ENCODE assay signal across 8 cellular contexts in genomic region chr3:169966086-169966950, GRCh38. TPM values are rescaled to one million over a fixed set of nuclear protein-coding genes. Genes with fewer than 3 reads are reported as not detected.
DNase-seq lines count a peak whose midpoint lies in the region; ATAC-seq and TF ChIP-seq lines count a peak whose summit lies in the region.

A gene with protein sequence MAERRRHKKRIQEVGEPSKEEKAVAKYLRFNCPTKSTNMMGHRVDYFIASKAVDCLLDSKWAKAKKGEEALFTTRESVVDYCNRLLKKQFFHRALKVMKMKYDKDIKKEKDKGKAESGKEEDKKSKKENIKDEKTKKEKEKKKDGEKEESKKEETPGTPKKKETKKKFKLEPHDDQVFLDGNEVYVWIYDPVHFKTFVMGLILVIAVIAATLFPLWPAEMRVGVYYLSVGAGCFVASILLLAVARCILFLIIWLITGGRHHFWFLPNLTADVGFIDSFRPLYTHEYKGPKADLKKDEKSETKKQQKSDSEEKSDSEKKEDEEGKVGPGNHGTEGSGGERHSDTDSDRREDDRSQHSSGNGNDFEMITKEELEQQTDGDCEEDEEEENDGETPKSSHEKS (plus strand): TSS chr3:169966807. CDS start chr3:169966823, 16 bp downstream.

- H3K27me3 ChIP-seq in testis: no peaks in the 10 kb centered on the region

- CTCF ChIA-PET in GM10248 (lab: Yijun Ruan, JAX): interaction anchor here (0.8 to 5.8 kb wide), 19 partner anchors 10 to 204 kb away, joined by 3 to 38 read pairs (median 5); no protein-coding TSS in a partner anchor

- H3K4me3 ChIP-seq in NB4 (ENCODE audit: low read depth, low read length) (peak within 1 kb of the TSS; percentile 91), SK-N-MC (peak within 1 kb of the TSS; percentile 81), testis (peak within 1 kb of the TSS; percentile 72 to 99)

- 6 to 14% methylated on average over 25 to 42 of the region's 47 CpGs for whole genome bisulfite sequencing in testis, 2 donors

- ATAC-seq in HG02571 (IDR thresholded peaks at IDR 0.05; ENCODE audit: unreplicated experiment) (peak; percentile 89), omental fat pad (ENCODE audit: low FRiP score) (peak; percentile 92)

- H3K36me3 ChIP-seq in SK-N-MC (ENCODE audit: insufficient read depth, low read length) (peaks cover 26% of the 10 kb centered on the region), testis (ENCODE audit: low read depth, missing control alignments) (no peaks in the 10 kb centered on the region)

- no peaks in the 10 kb centered on the region for H3K9me3 ChIP-seq in SK-N-MC (ENCODE audit: low read depth, low read length)
- H3K9me3 ChIP-seq in testis: no peaks in the 10 kb centered on the region

- H3K27ac ChIP-seq in SK-N-MC (peak within 1 kb of the TSS; percentile 63; the same call in 1 of the 2 replicates), testis (peak within 1 kb of the TSS; percentile 94 to 100)

- TF ChIP-seq CTCF in GM10248 (IDR thresholded peaks at IDR 0.05; ENCODE audit: control extremely low read depth, extremely low read depth, low read depth, missing control alignments) (peak; percentile 67), NB4 (IDR thresholded peaks at IDR 0.05; ENCODE audit: low read depth, low read length) (peak; percentile 35), omental fat pad (IDR thresholded peaks at IDR 0.05) (no peak), testis (IDR thresholded peaks at IDR 0.05) (peak; percentile 18 to 51 (median 37))

- intact Hi-C loops in testis (cut with DNase I; ENCODE audit: low total_unique reads): no loop called here

- peak; percentile 93 for DNase-seq in GM10248 (ENCODE audit: extremely low spot score)
- DNase-seq in NB4 (ENCODE audit: low read depth): peak; percentile 94
- DNase-seq in SK-N-MC (ENCODE audit: low read depth, low spot score): peak; percentile 34
- DNase-seq in activated naive CD4-positive, alpha-beta T cell treated with anti-CD3 and anti-CD28 coated beads, Interleukin-2, amount 50 U/mL, for 16 hours: peak; percentile 95
- DNase-seq in glomerular endothelial cell (ENCODE audit: extremely low read depth, low read depth, low spot score): no peak
- DNase-seq in omental fat pad (ENCODE audit: low spot score): peak; percentile 81
- peak; percentile 96 for DNase-seq in testis

- H3K9ac ChIP-seq in SK-N-MC (ENCODE audit: insufficient read length): peak within 1 kb of the TSS; percentile 93

- POLR2A ChIA-PET in GM10248 (lab: Yijun Ruan, JAX): interaction anchor here (0.5 to 1.7 kb wide), 6 partner anchors 11 to 347 kb away, joined by 3 to 5 read pairs (median 4); no protein-coding TSS in a partner anchor

- TF ChIP-seq POLR2A in NB4 (IDR thresholded peaks at IDR 0.05; ENCODE audit: extremely low read depth, insufficient read length) (peak; percentile 89), testis (IDR thresholded peaks at IDR 0.05) (peak; percentile 65)

- H3K4me1 ChIP-seq in testis: peaks cover 12% of the 10 kb centered on the region

RNA-seq across cellular contexts. Expression of the gene that starts here (rescaled TPM):
- total RNA-seq in glomerular endothelial cell (29.7 and 36.6 TPM in 2 replicates), omental fat pad (10 to 100 TPM; 56.0 to 71.5 (median 67.2) TPM), testis (10 to 100 TPM; 44.7 to 45.1 TPM)
- 23.2 TPM for polyA plus RNA-seq in testis (ENCODE audit: insufficient read depth, low read depth, low replicate concordance)

Comparison
In these comparisons a context has a peak if more than half of its experiments do, and no peak if none do; other contexts are left out.
1. CTCF ChIP-seq: peak in GM10248 (single experiment), NB4 (single experiment) and testis (3 of 3); none in omental fat pad (0 of 3).
2. Peak in every context shown above with its lines, with median percentiles within 50 percentile points of each other: H3K4me3 ChIP-seq.